ENCODE assay signal across 6 cellular contexts in the genomic region with DNA sequence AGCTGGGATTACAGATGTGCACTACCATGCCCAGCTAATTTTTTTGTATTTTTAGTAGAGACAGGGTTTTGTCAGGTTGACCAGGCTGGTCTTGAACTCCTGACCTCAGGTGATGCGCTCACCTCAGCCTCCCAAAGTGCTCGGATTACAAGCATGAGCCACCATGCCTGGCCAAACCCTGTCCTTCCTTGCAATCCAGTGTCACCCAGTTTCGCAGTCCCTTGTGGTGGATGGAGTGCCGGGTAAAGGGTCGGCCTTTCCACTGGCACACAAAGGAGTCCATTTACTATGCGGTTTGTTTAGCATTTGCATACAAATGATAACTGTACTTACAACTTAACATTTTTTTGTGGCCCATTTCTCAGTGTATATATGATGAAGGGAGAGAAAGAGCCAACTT.
"Had no signal": no experiment of that assay in that cellular context is flagged by ENCODE, and none has a peak within 500 bp of the region (broad histone marks: within the 10 kb centered on the region; RNA-seq: fewer than 3 reads in every experiment).

No MANE protein-coding gene starts in this region.

- H3K27me3 Mint-ChIP-seq: IgD-negative memory B cell had no signal

- DNase-seq: GM23248, HCEC 1CT, KBM-7 had no signal

- ATAC-seq: HepG2 had no signal

- H3K27ac ChIP-seq: GM23248, HL-60 had no signal

- H2AFZ ChIP-seq: GM23248 had no signal

- H3K9me3 Mint-ChIP-seq: IgD-negative memory B cell had no signal

- H3K4me3 ChIP-seq: GM23248 had no signal

- H3K9ac ChIP-seq: GM23248 had no signal
